ENCODE assay signal across 17 cellular contexts in the genomic region with DNA sequence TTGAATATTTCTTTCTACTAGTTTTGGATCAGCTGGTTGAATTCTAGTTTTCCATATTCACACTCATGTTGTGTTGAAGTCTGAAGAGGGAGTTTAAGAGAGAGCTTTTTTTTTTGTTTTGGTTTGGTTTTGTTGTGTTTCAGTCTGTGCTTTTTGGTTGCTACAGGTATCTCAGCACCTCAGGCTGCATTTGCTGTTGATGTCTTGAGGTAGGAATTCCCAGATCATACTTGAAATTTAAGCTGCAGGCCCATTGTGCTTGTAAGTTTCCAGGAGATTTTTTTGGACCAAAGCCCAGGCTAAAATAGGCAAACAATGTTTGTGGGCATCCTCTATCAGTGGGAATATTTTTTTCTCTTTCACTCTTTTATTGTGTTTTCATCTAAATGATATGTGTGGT.
"Had no signal": no experiment of that assay in that cellular context is flagged by ENCODE, and none has a peak within 500 bp of the region (broad histone marks: within the 10 kb centered on the region; RNA-seq: fewer than 3 reads in every experiment).

No MANE protein-coding gene starts in this region.

- H3K4me3 Mint-ChIP-seq: activated naive CD4-positive, alpha-beta T cell treated with anti-CD3 and anti-CD28 coated beads, Interleukin-2, amount 10 ng/mL, durations not matched to agents 7 days and 5 days; activated T-helper 17 cell treated with anti-CD3 and anti-CD28 coated beads, Interleukin-2, amount 50 U/mL, for 72 hours; endodermal cell; stimulated activated naive CD8-positive, alpha-beta T cell treated with anti-CD3 and anti-CD28 coated beads, Interleukin-15, Interleukin-2, amounts not matched to agents 100 ng/mL and 50 ng/mL, for 24 hours had no signal

- H3K9me3 Mint-ChIP-seq: activated naive CD4-positive, alpha-beta T cell treated with anti-CD3 and anti-CD28 coated beads, Interleukin-2, amount 10 ng/mL, durations not matched to agents 7 days and 5 days; endodermal cell had no signal

- H3K27ac Mint-ChIP-seq: activated naive CD4-positive, alpha-beta T cell treated with anti-CD3 and anti-CD28 coated beads, Interleukin-2, amount 10 ng/mL, durations not matched to agents 7 days and 5 days; activated T-helper 17 cell treated with anti-CD3 and anti-CD28 coated beads, Interleukin-2, amount 50 U/mL, for 72 hours; endodermal cell; stimulated activated naive CD8-positive, alpha-beta T cell treated with anti-CD3 and anti-CD28 coated beads, Interleukin-15, Interleukin-2, amounts not matched to agents 100 ng/mL and 50 ng/mL, for 24 hours had no signal

- DNase-seq: activated CD4-positive, alpha-beta T cell treated with anti-CD3 and anti-CD28 coated beads, Interleukin-2, amount 50 U/mL, for 1 hour; activated naive CD4-positive, alpha-beta T cell treated with anti-CD3 and anti-CD28 coated beads, Interleukin-2, amount 10 ng/mL, durations not matched to agents 7 days and 5 days; activated T-cell treated with anti-CD3 and anti-CD28 coated beads for 4 hours; adrenal gland; endodermal cell; foreskin fibroblast; heart left ventricle; islet precursor cell; left ventricle myocardium superior; ovary; stimulated activated CD4-positive, alpha-beta T cell treated with anti-CD3 and anti-CD28 coated beads, Interleukin-2, amount 100 ng/mL, for 48 hours; stimulated activated CD8-positive, alpha-beta memory T cell treated with anti-CD3 and anti-CD28 coated beads, Interleukin-4, amount 100 ng/mL, for 48 hours; T-helper 2 cell; testis had no signal

- H3K27me3 Mint-ChIP-seq: activated naive CD4-positive, alpha-beta T cell treated with anti-CD3 and anti-CD28 coated beads, Interleukin-2, amount 10 ng/mL, durations not matched to agents 7 days and 5 days; stimulated activated naive CD8-positive, alpha-beta T cell treated with anti-CD3 and anti-CD28 coated beads, Interleukin-15, Interleukin-2, amounts not matched to agents 100 ng/mL and 50 ng/mL, for 24 hours had no signal

- H3K4me3 ChIP-seq: adrenal gland, breast epithelium, heart left ventricle, ovary, testis had no signal

- H3K4me1 Mint-ChIP-seq: activated naive CD4-positive, alpha-beta T cell treated with anti-CD3 and anti-CD28 coated beads, Interleukin-2, amount 10 ng/mL, durations not matched to agents 7 days and 5 days; activated T-helper 17 cell treated with anti-CD3 and anti-CD28 coated beads, Interleukin-2, amount 50 U/mL, for 72 hours had no signal

- H3K36me3 Mint-ChIP-seq: activated naive CD4-positive, alpha-beta T cell treated with anti-CD3 and anti-CD28 coated beads, Interleukin-2, amount 10 ng/mL, durations not matched to agents 7 days and 5 days had no signal
